38 cellular contexts compared by ENCODE assay signal in the genomic region with DNA sequence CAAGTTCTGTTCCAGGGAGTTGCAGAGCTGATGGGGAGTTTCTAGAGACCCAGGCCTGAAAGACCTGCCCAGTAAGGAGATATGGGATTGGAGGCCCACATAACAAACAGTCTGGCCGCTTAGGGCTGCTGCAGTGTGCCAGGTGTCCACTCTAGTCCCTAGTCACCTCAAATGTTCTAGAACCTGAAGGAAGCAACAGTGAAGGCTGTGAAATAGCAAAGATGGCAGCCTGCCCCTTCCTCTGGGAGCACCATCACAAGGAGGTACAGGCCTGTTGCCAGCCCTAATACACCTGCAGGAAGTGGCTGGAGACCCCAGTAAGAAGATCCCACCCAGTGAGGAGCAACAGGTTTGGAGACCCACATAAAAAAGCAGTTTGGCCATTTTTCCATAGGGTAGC.
"Had no signal": no experiment of that assay in that cellular context is flagged by ENCODE, and none has a peak within 500 bp of the region (broad histone marks: within the 10 kb centered on the region; RNA-seq: fewer than 3 reads in every experiment).

No MANE protein-coding gene starts in this region.

- H3K27me3 Mint-ChIP-seq: activated naive CD4-positive, alpha-beta T cell treated with anti-CD3 and anti-CD28 coated beads, Interleukin-2, amount 10 ng/mL, durations not matched to agents 7 days and 5 days; activated naive CD4-positive, alpha-beta T cell treated with anti-CD3 and anti-CD28 coated beads, Interleukin-2, amount 50 U/mL, for 24 hours; activated naive CD8-positive, alpha-beta T cell; activated naive CD8-positive, alpha-beta T cell treated with anti-CD3 and anti-CD28 coated beads for 36 hours; activated naive CD8-positive, alpha-beta T cell treated with anti-CD3 and anti-CD28 coated beads, Interleukin-2, amount 10 ng/mL, durations not matched to agents 7 days and 5 days; activated naive CD8-positive, alpha-beta T cell treated with anti-CD3 and anti-CD28 coated beads, Interleukin-2, amount 50 U/mL, for 24 hours; activated T-cell treated with anti-CD3 and anti-CD28 coated beads, Interleukin-2, amount 50 U/mL, for 24 hours; activated T-helper 17 cell treated with anti-CD3 and anti-CD28 coated beads, Interleukin-2, amount 50 U/mL, for 72 hours; brain; central memory CD8-positive, alpha-beta T cell had no signal

- H3K27ac Mint-ChIP-seq: activated naive CD4-positive, alpha-beta T cell treated with anti-CD3 and anti-CD28 coated beads for 36 hours; activated naive CD4-positive, alpha-beta T cell treated with anti-CD3 and anti-CD28 coated beads, Interleukin-2, amount 10 ng/mL, durations not matched to agents 7 days and 5 days; activated naive CD4-positive, alpha-beta T cell treated with anti-CD3 and anti-CD28 coated beads, Interleukin-2, amount 50 U/mL, for 24 hours; activated naive CD4-positive, alpha-beta T cell treated with anti-CD3 and anti-CD28 coated beads, Interleukin-2, amount 50 U/mL, for 72 hours; activated naive CD8-positive, alpha-beta T cell; activated naive CD8-positive, alpha-beta T cell treated with anti-CD3 and anti-CD28 coated beads for 36 hours; activated naive CD8-positive, alpha-beta T cell treated with anti-CD3 and anti-CD28 coated beads, Interleukin-2, amount 10 ng/mL, durations not matched to agents 7 days and 5 days; activated naive CD8-positive, alpha-beta T cell treated with anti-CD3 and anti-CD28 coated beads, Interleukin-2, amount 50 U/mL, for 24 hours; activated T-cell treated with anti-CD3 and anti-CD28 coated beads, Interleukin-2, amount 50 U/mL, for 24 hours; activated T-cell treated with anti-CD3 and anti-CD28 coated beads, Interleukin-2, amount 50 U/mL, for 72 hours; activated T-helper 1 cell treated with anti-CD3 and anti-CD28 coated beads, Interleukin-12 subunit alpha, Interleukin-12 subunit beta, Interleukin-2, Interleukin-4 antibody, amounts not matched to agents 30 ng/mL and 10 ng/mL and 1 ng/mL, durations not matched to agents 14 hours and 24 hours and 36 hours; activated T-helper 17 cell treated with anti-CD3 and anti-CD28 coated beads, Interleukin-2, amount 50 U/mL, for 72 hours; activated T-helper 2 cell treated with anti-CD3 and anti-CD28 coated beads, Interferon-gamma antibody, Interleukin-2, Interleukin-4, amounts not matched to agents 10 μg/mL and 5 μg/mL and 100 μg/mL, durations not matched to agents 14 hours and 24 hours and 36 hours; brain had no signal

- H3K27ac ChIP-seq: adrenal gland, ascending aorta, body of pancreas, brain microvascular endothelial cell, breast epithelium, cardiac muscle cell had no signal

- H3K9me3 ChIP-seq: adrenal gland, ascending aorta, body of pancreas, breast epithelium had no signal

- H3K9me3 Mint-ChIP-seq: activated naive CD4-positive, alpha-beta T cell treated with anti-CD3 and anti-CD28 coated beads, Interleukin-2, amount 50 U/mL, for 24 hours; activated T-helper 1 cell treated with anti-CD3 and anti-CD28 coated beads, Interleukin-12 subunit alpha, Interleukin-12 subunit beta, Interleukin-2, Interleukin-4 antibody, amounts not matched to agents 30 ng/mL and 10 ng/mL and 1 ng/mL, durations not matched to agents 14 hours and 24 hours and 36 hours had no signal

- H3K27me3 ChIP-seq: adrenal gland, ascending aorta, body of pancreas, brain microvascular endothelial cell, breast epithelium had no signal

- H3K4me3 Mint-ChIP-seq: activated naive CD4-positive, alpha-beta T cell treated with anti-CD3 and anti-CD28 coated beads for 36 hours; activated naive CD4-positive, alpha-beta T cell treated with anti-CD3 and anti-CD28 coated beads, Interleukin-2, amount 10 ng/mL, durations not matched to agents 7 days and 5 days; activated naive CD4-positive, alpha-beta T cell treated with anti-CD3 and anti-CD28 coated beads, Interleukin-2, amount 50 U/mL, for 24 hours; activated naive CD8-positive, alpha-beta T cell; activated naive CD8-positive, alpha-beta T cell treated with anti-CD3 and anti-CD28 coated beads for 36 hours; activated naive CD8-positive, alpha-beta T cell treated with anti-CD3 and anti-CD28 coated beads, Interleukin-2, amount 10 ng/mL, durations not matched to agents 7 days and 5 days; activated naive CD8-positive, alpha-beta T cell treated with anti-CD3 and anti-CD28 coated beads, Interleukin-2, amount 50 U/mL, for 24 hours; activated T-cell treated with anti-CD3 and anti-CD28 coated beads, Interleukin-2, amount 50 U/mL, for 24 hours; activated T-cell treated with anti-CD3 and anti-CD28 coated beads, Interleukin-2, amount 50 U/mL, for 4 hours; activated T-cell treated with anti-CD3 and anti-CD28 coated beads, Interleukin-2, amount 50 U/mL, for 72 hours; activated T-helper 1 cell treated with anti-CD3 and anti-CD28 coated beads, Interleukin-12 subunit alpha, Interleukin-12 subunit beta, Interleukin-2, Interleukin-4 antibody, amounts not matched to agents 30 ng/mL and 10 ng/mL and 1 ng/mL, durations not matched to agents 14 hours and 24 hours and 36 hours; activated T-helper 17 cell treated with anti-CD3 and anti-CD28 coated beads, Interleukin-2, amount 50 U/mL, for 72 hours; brain; central memory CD8-positive, alpha-beta T cell had no signal

- DNase-seq: activated effector memory CD4-positive, alpha-beta T cell treated with anti-CD3 and anti-CD28 coated beads, Interleukin-2, amount 50 U/mL, for 16 hours; activated effector memory CD4-positive, alpha-beta T cell treated with Interleukin-2 at 50 U/mL for 16 hours; activated gamma-delta T cell; activated gamma-delta T cell treated with Interleukin-2 at 50 U/mL for 16 hours; activated naive CD4-positive, alpha-beta T cell; activated naive CD4-positive, alpha-beta T cell treated with anti-CD3 and anti-CD28 coated beads for 36 hours; activated naive CD4-positive, alpha-beta T cell treated with anti-CD3 and anti-CD28 coated beads, Interleukin-2, amount 10 ng/mL, durations not matched to agents 7 days and 5 days; activated naive CD4-positive, alpha-beta T cell treated with anti-CD3 and anti-CD28 coated beads, Interleukin-2, amount 50 U/mL, for 16 hours; activated naive CD4-positive, alpha-beta T cell treated with Interleukin-2 at 50 U/mL for 16 hours; activated naive CD8-positive, alpha-beta T cell treated with anti-CD3 and anti-CD28 coated beads for 36 hours; activated naive CD8-positive, alpha-beta T cell treated with anti-CD3 and anti-CD28 coated beads, Interleukin-2, amount 10 ng/mL, durations not matched to agents 7 days and 5 days; activated naive CD8-positive, alpha-beta T cell treated with anti-CD3 and anti-CD28 coated beads, Interleukin-2, amount 50 U/mL, for 24 hours; activated T-cell treated with anti-CD3 and anti-CD28 coated beads for 4 hours; activated T-cell treated with anti-CD3 and anti-CD28 coated beads, Interleukin-2, amount 50 U/mL, for 1 hour; activated T-cell treated with anti-CD3 and anti-CD28 coated beads, Interleukin-2, amount 50 U/mL, for 24 hours; activated T-cell treated with anti-CD3 and anti-CD28 coated beads, Interleukin-2, amount 50 U/mL, for 4 hours; activated T-cell treated with anti-CD3 and anti-CD28 coated beads, Interleukin-2, amount 50 U/mL, for 72 hours; adrenal gland; amniotic stem cell; amygdala; anterior cingulate cortex; aorta; body of pancreas; brain microvascular endothelial cell; caudate nucleus; central memory CD4-positive, alpha-beta T cell; cerebellar nuclear complex had no signal

- H3K4me1 Mint-ChIP-seq: activated naive CD4-positive, alpha-beta T cell treated with anti-CD3 and anti-CD28 coated beads, Interleukin-2, amount 10 ng/mL, durations not matched to agents 7 days and 5 days; activated naive CD4-positive, alpha-beta T cell treated with anti-CD3 and anti-CD28 coated beads, Interleukin-2, amount 50 U/mL, for 24 hours; activated naive CD8-positive, alpha-beta T cell treated with anti-CD3 and anti-CD28 coated beads for 36 hours; activated naive CD8-positive, alpha-beta T cell treated with anti-CD3 and anti-CD28 coated beads, Interleukin-2, amount 10 ng/mL, durations not matched to agents 7 days and 5 days; activated naive CD8-positive, alpha-beta T cell treated with anti-CD3 and anti-CD28 coated beads, Interleukin-2, amount 50 U/mL, for 24 hours; activated T-helper 17 cell treated with anti-CD3 and anti-CD28 coated beads, Interleukin-2, amount 50 U/mL, for 72 hours; brain; central memory CD8-positive, alpha-beta T cell had no signal

- ATAC-seq: activated naive CD4-positive, alpha-beta T cell treated with anti-CD3 and anti-CD28 coated beads, Interleukin-2, amount 50 U/mL, for 72 hours; activated naive CD8-positive, alpha-beta T cell treated with anti-CD3 and anti-CD28 coated beads, Interleukin-2, amount 50 U/mL, for 24 hours; activated T-cell treated with anti-CD3 and anti-CD28 coated beads, Interleukin-2, amount 50 U/mL, for 4 hours; activated T-cell treated with anti-CD3 and anti-CD28 coated beads, Interleukin-2, amount 50 U/mL, for 72 hours; activated T-helper 17 cell treated with anti-CD3 and anti-CD28 coated beads, Interleukin-2, amount 50 U/mL, for 72 hours; body of pancreas had no signal

- H3K36me3 Mint-ChIP-seq: activated naive CD4-positive, alpha-beta T cell treated with anti-CD3 and anti-CD28 coated beads, Interleukin-2, amount 10 ng/mL, durations not matched to agents 7 days and 5 days; activated naive CD4-positive, alpha-beta T cell treated with anti-CD3 and anti-CD28 coated beads, Interleukin-2, amount 50 U/mL, for 24 hours; activated naive CD8-positive, alpha-beta T cell; activated naive CD8-positive, alpha-beta T cell treated with anti-CD3 and anti-CD28 coated beads for 36 hours; activated naive CD8-positive, alpha-beta T cell treated with anti-CD3 and anti-CD28 coated beads, Interleukin-2, amount 10 ng/mL, durations not matched to agents 7 days and 5 days; brain had no signal
